ENCODE assay signal across 32 cellular contexts in the genomic region with DNA sequence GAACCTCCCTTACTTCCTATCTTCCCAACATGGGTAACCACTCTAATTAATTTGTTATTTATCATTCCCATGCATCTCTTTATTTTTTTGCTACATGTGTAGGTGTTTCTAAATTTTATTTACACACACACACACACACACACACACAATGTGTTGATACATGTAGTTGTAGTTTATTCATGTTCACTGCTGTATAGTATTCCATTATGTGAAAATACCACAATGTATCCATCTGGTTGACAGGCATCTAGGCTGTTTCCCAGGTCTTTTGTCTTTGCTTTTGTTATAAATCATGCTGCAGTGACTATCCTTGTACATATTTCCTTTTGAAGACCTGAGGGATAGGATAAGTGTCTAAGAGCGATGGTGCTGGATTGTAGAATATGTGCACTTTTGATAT. TPM values are rescaled to one million over a fixed set of nuclear protein-coding genes. Genes with fewer than 3 reads are reported as not detected.
DNase-seq lines count a peak whose midpoint lies in the region; ATAC-seq, FAIRE-seq and TF ChIP-seq lines count a peak whose summit lies in the region.
"Had no signal": no experiment of that assay in that cellular context is flagged by ENCODE, and none has a peak within 500 bp of the region (broad histone marks: within the 10 kb centered on the region; RNA-seq: fewer than 3 reads in every experiment).

No MANE protein-coding gene starts in this region.

- H3K4me3 ChIP-seq in HEK293 (ENCODE audit: low read depth, low read length) (no peak overlapping the region), K562 (no peak overlapping the region), H1 (ENCODE audit: extremely low read depth in 1 of 4, insufficient read depth in 2 of 4, low read depth in 3 of 4, low read length in 4 of 4) (no peak overlapping the region), upper lobe of right lung (no peak overlapping the region)
- H3K4me3 ChIP-seq: A549; BLaER1; BLaER1 treated with 17β-estradiol and CSF1 and Interleukin-3, amounts not matched to agents 10 nM and 100 nM had no signal

- peaks cover 2% of the 10 kb centered on the region for H3K9me1 ChIP-seq in K562 (ENCODE audit: control insufficient read depth, insufficient read depth, low read length)

- TF ChIP-seq CTCF in HEK293 (tag by site-specific recombination; IDR thresholded peaks at IDR 0.05) (no peak), K562 (IDR thresholded peaks at IDR 0.05 in 2 of 3, conservative IDR thresholded peaks at IDR 0.05 in 1 of 3; ENCODE audit: insufficient read depth in 2 of 3, low read depth in 1 of 3, low read length in 3 of 3) (no peak), H1 (IDR thresholded peaks at IDR 0.05; ENCODE audit: control extremely low read depth in 1 of 3, insufficient read depth in 1 of 3, low read depth in 1 of 3, low read length in 3 of 3) (no peak), upper lobe of right lung (IDR thresholded peaks at IDR 0.05) (no peak)

- no peak for DNase-seq in K562 (ENCODE audit: extremely low read depth in 1 of 4, low spot score in 3 of 4)
- DNase-seq in H1 (ENCODE audit: low read depth in 1 of 2, low spot score in 2 of 2), result no peak
- DNase-seq in germinal center (ENCODE audit: low spot score), result no peak
- no peak for DNase-seq in upper lobe of right lung
- DNase-seq: 8988T; ACHN; AML-193; BE2C; C1 segment of cervical spinal cord; Caco-2; Calu3; CD4-positive, alpha-beta memory T cell; CD4-positive, alpha-beta T cell; CD4-positive, CD25-positive, alpha-beta regulatory T cell; CD8-positive, alpha-beta memory T cell; COR-L47; DMS 273 treated with DMSO at 0.1 percent for 48 hours; DMS153; DMS53; DMS79; DMS79 treated with DMSO at 0.1 percent for 48 hours; DND-41; EL had no signal

- POLR2A ChIA-PET in HEK293 (lab: Yijun Ruan, JAX) (no interaction called here), K562 (lab: Yijun Ruan, JAX) (no interaction called here), H1 (lab: Charles Lee; ENCODE audit: partially characterized antibody) (no interaction called here)

- no peak overlapping the region for H2BK12ac ChIP-seq in H1 (ENCODE audit: low read depth, low read length)

- no peaks in the 10 kb centered on the region for H3K79me1 ChIP-seq in H1 (ENCODE audit: low read depth, low read length)

- H2AK5ac ChIP-seq in H1 (ENCODE audit: low read depth, low read length), result no peak overlapping the region

- H4K8ac ChIP-seq in H1 (ENCODE audit: extremely low read depth, insufficient read depth, low read length), result no peak overlapping the region

- no peaks in the 10 kb centered on the region for H3K23me2 ChIP-seq in H1 (ENCODE audit: low read depth, low read length)

- H3K36me3 ChIP-seq in HEK293 (ENCODE audit: control insufficient read depth in 2 of 2, insufficient read depth in 1 of 2, low read length in 2 of 2), result no peaks in the 10 kb centered on the region
- H3K36me3 ChIP-seq in K562 (ENCODE audit: control insufficient read depth, insufficient read depth, low read length), result no peaks in the 10 kb centered on the region
- H3K36me3 ChIP-seq in H1 (ENCODE audit: control insufficient read depth in 2 of 4, insufficient read depth in 4 of 4, low read length in 3 of 4), result no peaks in the 10 kb centered on the region
- H3K36me3 ChIP-seq in upper lobe of right lung, result no peaks in the 10 kb centered on the region
- H3K36me3 ChIP-seq: BE2C; BLaER1; BLaER1 treated with 17β-estradiol and CSF1 and Interleukin-3, amounts not matched to agents 10 nM and 100 nM had no signal

- H4K91ac ChIP-seq in H1 (replicated peaks; ENCODE audit: insufficient read length, low read length), result no peak overlapping the region

- BruUV-seq in K562 (replicated peaks; lab: Mats Ljungman, UMichigan), result no TSS peak

- intact Hi-C loops in K562 (cut with micrococcal nuclease) (no loop called here), upper lobe of right lung (cut with DNase I) (no loop called here)

- H3K56ac ChIP-seq in H1 (replicated peaks; ENCODE audit: insufficient read length, low read depth, low read length), result no peak overlapping the region

- no peak overlapping the region for H2BK15ac ChIP-seq in H1 (ENCODE audit: low read length)

- H3K79me2 ChIP-seq in K562 (ENCODE audit: control insufficient read depth, insufficient read depth, low read length) (no peaks in the 10 kb centered on the region), H1 (ENCODE audit: control insufficient read depth in 1 of 2, insufficient read depth in 2 of 2, low read length in 2 of 2) (no peaks in the 10 kb centered on the region)

- no peak overlapping the region for H3K18ac ChIP-seq in H1 (ENCODE audit: extremely low read depth, low read length)

- no peak overlapping the region for H3K4ac ChIP-seq in H1 (replicated peaks; ENCODE audit: insufficient read length, low read depth, low read length)

- H2BK5ac ChIP-seq in H1 (ENCODE audit: low read depth, low read length), result no peak overlapping the region

- no peak overlapping the region for H3K23ac ChIP-seq in H1 (ENCODE audit: insufficient read length)

- TF ChIP-seq POLR2A in K562 (conservative IDR thresholded peaks at IDR 0.05) (no peak), H1 (IDR thresholded peaks at IDR 0.05; ENCODE audit: control extremely low read depth in 1 of 2, low read depth in 2 of 2, low read length in 2 of 2) (no peak)

- H2BK20ac ChIP-seq in H1 (ENCODE audit: low read length), result no peak overlapping the region

- TF ChIP-seq RAD21 in K562 (CRISPR knock-in tag; conservative IDR thresholded peaks at IDR 0.05 in 1 of 2, IDR thresholded peaks at IDR 0.05 in 1 of 2) (no peak), H1 (IDR thresholded peaks at IDR 0.05 in 1 of 2, conservative IDR thresholded peaks at IDR 0.05 in 1 of 2; ENCODE audit: low read depth in 2 of 2, low read length in 2 of 2) (no peak)

- no peaks in the 10 kb centered on the region for H3K9me3 ChIP-seq in HEK293 (ENCODE audit: control insufficient read depth, insufficient read depth, low read depth, low read length)
- no peaks in the 10 kb centered on the region for H3K9me3 ChIP-seq in K562 (replicated peaks; ENCODE audit: control insufficient read depth, insufficient read depth, low read depth, low read length)
- H3K9me3 ChIP-seq in H1 (ENCODE audit: insufficient read depth in 2 of 2, low read depth in 1 of 2, low read length in 1 of 2), result no peaks in the 10 kb centered on the region
- no peaks in the 10 kb centered on the region for H3K9me3 ChIP-seq in upper lobe of right lung
- H3K9me3 ChIP-seq: A549; BE2C; BLaER1; BLaER1 treated with 17β-estradiol and CSF1 and Interleukin-3, amounts not matched to agents 10 nM and 100 nM; Caco-2 had no signal

- no peak for TF ChIP-seq EP300 in K562 (IDR thresholded peaks at IDR 0.05; ENCODE audit: low read length)
- TF ChIP-seq EP300 in H1 (IDR thresholded peaks at IDR 0.05; ENCODE audit: borderline replicate concordance in 1 of 2, low read depth in 2 of 2, low read length in 2 of 2), result no peak

- no peak overlapping the region for H4K5ac ChIP-seq in H1 (ENCODE audit: insufficient read length, low read depth, low read length)

- CTCF ChIA-PET in HEK293 (lab: Yijun Ruan, JAX), result no interaction called here
- CTCF ChIA-PET in K562 (lab: Yijun Ruan, JAX; ENCODE audit: low intra/inter-chr PET ratio), result no interaction called here
- CTCF ChIA-PET in H1 (lab: Charles Lee; ENCODE audit: partially characterized antibody), result interaction anchor here (0.5 to 1.6 kb wide), 3 partner anchors 10 to 799 kb away, joined by 3 to 4 read pairs (median 4); no protein-coding TSS in a partner anchor

- H3K4me2 ChIP-seq in K562 (ENCODE audit: insufficient read depth, low read length), result no peak overlapping the region
- no peak overlapping the region for H3K4me2 ChIP-seq in H1 (ENCODE audit: insufficient read depth in 1 of 2, low read depth in 2 of 2, low read length in 2 of 2)
- H3K4me2 ChIP-seq: A549; BLaER1; BLaER1 treated with 17β-estradiol and CSF1 and Interleukin-3, amounts not matched to agents 10 nM and 100 nM had no signal

- in situ Hi-C loops in K562 (cut with MboI), result no loop called here

- H4K20me1 ChIP-seq in K562 (replicated peaks; ENCODE audit: control insufficient read depth, insufficient read depth, low read length) (no peaks in the 10 kb centered on the region), H1 (replicated peaks in 1 of 2; ENCODE audit: control insufficient read depth in 1 of 2, insufficient read depth in 2 of 2, low read length in 2 of 2) (no peaks in the 10 kb centered on the region)
- H4K20me1 ChIP-seq: BLaER1; BLaER1 treated with 17β-estradiol and CSF1 and Interleukin-3, amounts not matched to agents 10 nM and 100 nM had no signal

- H3K14ac ChIP-seq in H1 (ENCODE audit: insufficient read length), result no peak overlapping the region

- 31% methylated on average over 1 of the region's 1 CpG for WGBS in K562 (ENCODE audit: insufficient coverage, low coverage, missing lambda C conversion rate)
- WGBS in H1 (ENCODE audit: extremely low coverage in 1 of 2, insufficient coverage in 1 of 2, insufficient read length in 1 of 2, insufficient replicate concordance in 2 of 2, low coverage in 1 of 2, low lambda C conversion rate in 2 of 2, missing lambda C conversion rate in 1 of 2), 2 experiments, result 81% methylated on average over 1 of the region's 1 CpG; no CpG with 5 or more reads in 1 of the 2 experiments

- H3K4me1 ChIP-seq in HEK293 (ENCODE audit: control insufficient read depth, insufficient read depth, low read length) (no peaks in the 10 kb centered on the region), K562 (replicated peaks in 1 of 2; ENCODE audit: control insufficient read depth in 2 of 2, insufficient read depth in 2 of 2, low read length in 2 of 2) (no peaks in the 10 kb centered on the region; a peak in 1 of 5 replicates), H1 (replicated peaks in 1 of 4; ENCODE audit: control insufficient read depth in 3 of 4, insufficient read depth in 4 of 4, low read length in 3 of 4) (peaks cover 0 to 4% (median under 1%) of the 10 kb centered on the region in 4 experiments; a peak in 1 of 7 replicates), upper lobe of right lung (no peaks in the 10 kb centered on the region)
- H3K4me1 ChIP-seq: A549, BE2C, BLaER1, Caco-2 had no signal

- ATAC-seq in K562 (no peak), upper lobe of right lung (no peak), GM19467 (IDR thresholded peaks at IDR 0.05; ENCODE audit: unreplicated experiment) (no peak)
- ATAC-seq: A549; CD8-positive, alpha-beta T cell had no signal

- FAIRE-seq in K562 (lab: Jason Lieb, UNC), result no peak
- FAIRE-seq in H1 (lab: Jason Lieb, UNC), result no peak
- FAIRE-seq: A204.1, A549 had no signal

- H3K27ac ChIP-seq in HEK293 (ENCODE audit: extremely low read depth, low read depth, low read length) (no peak overlapping the region), K562 (ENCODE audit: extremely low read depth, low read depth, low read length) (no peak overlapping the region), H1 (ENCODE audit: low read depth, low read length) (no peak overlapping the region), upper lobe of right lung (no peak overlapping the region)
- H3K27ac ChIP-seq: 22Rv1; A549; BLaER1; BLaER1 treated with 17β-estradiol and CSF1 and Interleukin-3, amounts not matched to agents 10 nM and 100 nM; C4-2B had no signal

- H2AFZ ChIP-seq in K562 (ENCODE audit: low read depth, low read length), result no peak overlapping the region
- H2AFZ ChIP-seq in H1 (ENCODE audit: low read length), result no peak overlapping the region

- peaks cover 0 to 17% of the 10 kb centered on the region in 2 experiments; a peak in 2 of 5 replicates for H3K27me3 ChIP-seq in K562 (ENCODE audit: control insufficient read depth in 2 of 2, insufficient read depth in 2 of 2, low read length in 2 of 2)
- no peaks in the 10 kb centered on the region for H3K27me3 ChIP-seq in H1 (replicated peaks in 1 of 4; ENCODE audit: control insufficient read depth in 3 of 4, extremely low read depth in 1 of 4, insufficient read depth in 3 of 4, low read length in 3 of 4)
- no peaks in the 10 kb centered on the region for H3K27me3 ChIP-seq in upper lobe of right lung
- H3K27me3 ChIP-seq: BE2C; BLaER1; BLaER1 treated with 17β-estradiol and CSF1 and Interleukin-3, amounts not matched to agents 10 nM and 100 nM had no signal

- no peak overlapping the region for H2BK120ac ChIP-seq in H1 (replicated peaks; ENCODE audit: low read depth, low read length)

- H3K9ac ChIP-seq in K562 (ENCODE audit: insufficient read depth in 1 of 2, low read depth in 2 of 2, low read length in 2 of 2) (no peak overlapping the region), H1 (replicated peaks in 1 of 4; ENCODE audit: extremely low read depth in 1 of 4, low read depth in 3 of 4, low read length in 3 of 4) (no peak overlapping the region)
- H3K9ac ChIP-seq: BLaER1; BLaER1 treated with 17β-estradiol and CSF1 and Interleukin-3, amounts not matched to agents 10 nM and 100 nM had no signal

RNA-seq across cellular contexts. Expression of a gene that starts 59.7 kb away (rescaled TPM):
- total RNA-seq in K562 (2011; cell fraction: chromatin; rRNA removed; ENCODE audit: low replicate concordance), result 2.3 and 7.6 TPM in 2 replicates
- total RNA-seq in K562 (2011; cell fraction: nucleolus; rRNA removed), result 2.2 and 4.6 TPM in 2 replicates
- 5.1 and 8.6 TPM in 2 replicates for total RNA-seq in K562 (2011; cell fraction: nucleoplasm; rRNA removed)
- total RNA-seq in K562 (2014; rRNA removed) (15.6 and 17.6 TPM in 2 replicates), K562 (2014; rRNA removed; fragmentation: Illumina TruSeq; extraction: Trizol) (26.6 and 28.4 TPM in 2 replicates), K562 (2015; rRNA removed; fragmentation: Illumina TruSeq; extraction: Trizol) (21.4 and 22.3 TPM in 2 replicates), K562 (2021) (21.5 and 22.4 TPM in 2 replicates), upper lobe of right lung (68.9 TPM)
- polyA plus RNA-seq in K562 (2011; rRNA removed) (13.2 and 13.3 TPM in 2 replicates), K562 (2014; fragmentation: Illumina TruSeq; extraction: Trizol) (17.6 and 23.3 TPM in 2 replicates), K562 (2014; fragmentation: Nextera tagmentation; extraction: Ambion mirVana) (10 to 100 TPM; 21.7 to 31.5 TPM), K562 (2014; rRNA removed) (13.2 and 15.0 TPM in 2 replicates), H1 (2011; rRNA removed) (42.1 and 63.4 TPM in 2 replicates)
- polyA plus RNA-seq in K562 (2011; cell fraction: cytosol; rRNA removed), result 4.1 and 11.4 TPM in 2 replicates
- polyA plus RNA-seq in K562 (2011; cell fraction: nucleus; rRNA removed), result 4.7 and 7.5 TPM in 2 replicates
- 27.9 and 45.3 TPM in 2 replicates for polyA plus RNA-seq in K562 (2012)
- polyA minus RNA-seq in K562 (2011; rRNA and poly(A)+ RNA removed), result 15.6 and 18.9 TPM in 2 replicates
- polyA minus RNA-seq in K562 (2011; cell fraction: cytosol; rRNA and poly(A)+ RNA removed), result 4.8 and 5.5 TPM in 2 replicates
- 1.5 and 3.8 TPM in 2 replicates for polyA minus RNA-seq in K562 (2011; cell fraction: nucleus; rRNA and poly(A)+ RNA removed)
- total RNA-seq in H1 (2021; fragmentation: NEBNext Ultra II Directional; extraction: Animal tissue kit (Norgen Biotek cat#: 25700)), result 151 and 152 TPM in 2 replicates
- polyA plus RNA-seq in H1 (2011; cell fraction: cytosol; rRNA removed), result 78.5 TPM
- 29.4 TPM for polyA plus RNA-seq in H1 (2011; cell fraction: nucleus; rRNA removed)
- polyA plus RNA-seq in H1 (2012, experiment 1 of 2), result 154 to 191 TPM (median 158 TPM) in 4 replicates
- polyA plus RNA-seq in H1 (2012, experiment 2 of 2), result 29.5 TPM
- 71.3 TPM for polyA plus RNA-seq in H1 (2013, experiment 1 of 2)
- 71.4 TPM for polyA plus RNA-seq in H1 (2013, experiment 2 of 2)
- 66.7 and 74.4 TPM in 2 replicates for polyA minus RNA-seq in H1 (2011; rRNA and poly(A)+ RNA removed)
- polyA minus RNA-seq in H1 (2011; cell fraction: cytosol; rRNA and poly(A)+ RNA removed), result 32.4 TPM
- polyA minus RNA-seq in H1 (2011; cell fraction: nucleus; rRNA and poly(A)+ RNA removed), result 27.7 TPM
